14 cellular contexts compared by ENCODE assay signal in the genomic region with DNA sequence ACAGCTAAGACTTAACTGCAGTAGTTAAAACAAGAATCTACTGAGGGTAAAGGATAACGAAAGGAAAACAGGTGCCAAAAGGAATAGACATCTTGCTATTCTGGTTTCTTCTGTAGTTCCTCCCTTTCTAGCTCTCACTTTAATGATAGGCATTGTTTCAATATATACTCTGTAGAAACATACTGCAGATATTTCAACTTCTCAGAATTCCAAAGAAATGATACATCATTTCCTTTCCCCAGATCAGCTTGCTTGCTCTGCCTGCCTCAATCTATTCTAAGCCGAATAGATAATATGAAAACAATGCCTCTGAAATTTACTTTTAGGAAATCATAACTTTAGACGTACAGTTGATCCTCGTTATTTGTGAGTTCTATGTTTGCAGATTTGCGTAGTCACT. TPM values are rescaled to one million over a fixed set of nuclear protein-coding genes. Genes with fewer than 3 reads are reported as not detected.
DNase-seq lines count a peak whose midpoint lies in the region; ATAC-seq, FAIRE-seq and TF ChIP-seq lines count a peak whose summit lies in the region.
"Had no signal": no experiment of that assay in that cellular context is flagged by ENCODE, and none has a peak within 500 bp of the region (broad histone marks: within the 10 kb centered on the region; RNA-seq: fewer than 3 reads in every experiment).

No MANE protein-coding gene starts in this region.

- H2AFZ ChIP-seq in astrocyte (ENCODE audit: low read depth, low read length) = no peak overlapping the region

- FAIRE-seq in astrocyte (lab: Jason Lieb, UNC) = peak; percentile 43

- ATAC-seq in left colon = no peak

- no peak overlapping the region for H3K4me3 Mint-ChIP-seq in astrocyte (ENCODE audit: unreplicated experiment)
- H3K4me3 Mint-ChIP-seq: activated naive CD4-positive, alpha-beta T cell treated with anti-CD3 and anti-CD28 coated beads, Interleukin-2, amount 10 ng/mL, durations not matched to agents 7 days and 5 days; stimulated activated naive CD8-positive, alpha-beta T cell treated with anti-CD3 and anti-CD28 coated beads, Interleukin-15, Interleukin-2, amounts not matched to agents 100 ng/mL and 50 ng/mL, for 24 hours had no signal

- H3K27ac Mint-ChIP-seq in astrocyte (ENCODE audit: unreplicated experiment) = peak overlapping the region; percentile 75
- H3K27ac Mint-ChIP-seq: activated naive CD4-positive, alpha-beta T cell treated with anti-CD3 and anti-CD28 coated beads, Interleukin-2, amount 10 ng/mL, durations not matched to agents 7 days and 5 days; stimulated activated naive CD8-positive, alpha-beta T cell treated with anti-CD3 and anti-CD28 coated beads, Interleukin-15, Interleukin-2, amounts not matched to agents 100 ng/mL and 50 ng/mL, for 24 hours had no signal

- TF ChIP-seq POLR2A in tibial nerve (IDR thresholded peaks at IDR 0.05) = no peak

- DNase-seq in A172 (ENCODE audit: low spot score) (peak; percentile 48), HS-5 (ENCODE audit: low read depth) (peak; percentile 56), astrocyte (ENCODE audit: low read depth) (peak; percentile 64), fibroblast of villous mesenchyme (ENCODE audit: low read depth) (peak; percentile 40), left colon (no peak), tibial nerve (ENCODE audit: low spot score in 2 of 2) (no peak), NCI-H1436 treated with DMSO at 0.1 percent for 48 hours (lab: John Stamatoyannopoulos, UW) (no peak), NCI-H774 (lab: John Stamatoyannopoulos, UW) (no peak)
- DNase-seq: 8988T; activated CD4-positive, CD25-positive, alpha-beta regulatory T cell; activated naive CD4-positive, alpha-beta T cell treated with anti-CD3 and anti-CD28 coated beads, Interleukin-2, amount 10 ng/mL, durations not matched to agents 7 days and 5 days; cerebellar nuclear complex had no signal

- peak overlapping the region; percentile 81 for H3K27ac ChIP-seq in astrocyte (ENCODE audit: low read depth, low read length)
- H3K27ac ChIP-seq in tibial nerve = no peak overlapping the region
- H3K27ac ChIP-seq: esophagus muscularis mucosa had no signal

- peaks cover 31% of the 10 kb centered on the region for H3K36me3 ChIP-seq in astrocyte (ENCODE audit: insufficient read depth, low read length)
- peaks cover 0 to 76% (median 0%) of the 10 kb centered on the region in 3 donors for H3K36me3 ChIP-seq in tibial nerve

- H3K36me3 Mint-ChIP-seq in astrocyte (ENCODE audit: low read depth, unreplicated experiment) = peaks cover 10% of the 10 kb centered on the region

- TF ChIP-seq CTCF in astrocyte (IDR thresholded peaks at IDR 0.05; ENCODE audit: insufficient read depth, low read depth, low read length) (no peak), fibroblast of villous mesenchyme (IDR thresholded peaks at IDR 0.05; ENCODE audit: insufficient read depth, low read depth, low read length) (no peak), tibial nerve (IDR thresholded peaks at IDR 0.05) (no peak)

- no peaks in the 10 kb centered on the region for H3K27me3 Mint-ChIP-seq in astrocyte (ENCODE audit: low read depth, unreplicated experiment)
- H3K27me3 Mint-ChIP-seq: activated naive CD4-positive, alpha-beta T cell treated with anti-CD3 and anti-CD28 coated beads, Interleukin-2, amount 10 ng/mL, durations not matched to agents 7 days and 5 days; stimulated activated naive CD8-positive, alpha-beta T cell treated with anti-CD3 and anti-CD28 coated beads, Interleukin-15, Interleukin-2, amounts not matched to agents 100 ng/mL and 50 ng/mL, for 24 hours had no signal

- H3K79me2 ChIP-seq in astrocyte (ENCODE audit: insufficient read depth, low read length) = no peaks in the 10 kb centered on the region

- H3K9me3 Mint-ChIP-seq in astrocyte (ENCODE audit: unreplicated experiment) = no peaks in the 10 kb centered on the region
- H3K9me3 Mint-ChIP-seq: activated naive CD4-positive, alpha-beta T cell treated with anti-CD3 and anti-CD28 coated beads, Interleukin-2, amount 10 ng/mL, durations not matched to agents 7 days and 5 days; stimulated activated naive CD8-positive, alpha-beta T cell treated with anti-CD3 and anti-CD28 coated beads, Interleukin-15, Interleukin-2, amounts not matched to agents 100 ng/mL and 50 ng/mL, for 24 hours had no signal

- H3K4me1 ChIP-seq in astrocyte (ENCODE audit: insufficient read depth, low read length) = peaks cover 39% of the 10 kb centered on the region
- H3K4me1 ChIP-seq in tibial nerve = peaks cover 0 to 17% (median 7%) of the 10 kb centered on the region in 4 donors

- no peaks in the 10 kb centered on the region for H3K27me3 ChIP-seq in astrocyte (ENCODE audit: insufficient read depth, low read length)
- no peaks in the 10 kb centered on the region for H3K27me3 ChIP-seq in tibial nerve
- H3K27me3 ChIP-seq: esophagus muscularis mucosa had no signal

- H4K20me1 ChIP-seq in astrocyte (ENCODE audit: insufficient read depth, low read length) = no peaks in the 10 kb centered on the region

- peak overlapping the region; percentile 68 for H3K9ac ChIP-seq in astrocyte (ENCODE audit: low read length)

- H3K9me3 ChIP-seq in astrocyte (ENCODE audit: insufficient read depth, low read depth, low read length) (no peaks in the 10 kb centered on the region), tibial nerve (no peaks in the 10 kb centered on the region)
- H3K9me3 ChIP-seq: esophagus muscularis mucosa had no signal

- H3K4me3 ChIP-seq in astrocyte (ENCODE audit: insufficient read depth, low read depth, low read length) (peak overlapping the region; percentile 41), fibroblast of villous mesenchyme (ENCODE audit: low read depth, low read length) (no peak overlapping the region), tibial nerve (no peak overlapping the region)
- H3K4me3 ChIP-seq: esophagus muscularis mucosa had no signal

- whole genome bisulfite sequencing in tibial nerve, 2 donors = 49 to 50% methylated on average over 5 of the region's 5 CpGs

- intact Hi-C loops in left colon (cut with DNase I, micrococcal nuclease) = no loop called here

- peak overlapping the region; percentile 80 for H3K4me2 ChIP-seq in astrocyte (ENCODE audit: low read length)

- no peak for TF ChIP-seq EP300 in tibial nerve (IDR thresholded peaks at IDR 0.05)

- peaks cover 60% of the 10 kb centered on the region for H3K4me1 Mint-ChIP-seq in astrocyte (ENCODE audit: low read depth, unreplicated experiment)

RNA-seq across cellular contexts. Expression of gene ACO1, which starts 46.3 kb away (rescaled TPM):
- total RNA-seq in A172 (2014; rRNA removed; shearing (Covaris generic)) = 55.9 and 56.6 TPM in 2 replicates
- total RNA-seq in astrocyte (17.7 and 19.4 TPM in 2 replicates), fibroblast of villous mesenchyme (105 and 155 TPM in 2 replicates), left colon (10 to 100 TPM; 35.5 to 41.8 TPM), tibial nerve (10 to 100 TPM; 33.7 to 62.4 (median 45.4) TPM)

Comparison
In these comparisons a context has a peak if more than half of its experiments do, and no peak if none do; other contexts are left out.
1. DNase-seq: peak in A172 (single experiment), HS-5 (single experiment), astrocyte (single experiment) and fibroblast of villous mesenchyme (single experiment); none in left colon (0 of 2), tibial nerve (0 of 2), NCI-H1436 treated with DMSO at 0.1 percent for 48 hours (single experiment) and NCI-H774 (single experiment).